In genomic region chr13:58434943-58435342, GRCh38 we compare ENCODE assay signal across 14 cellular contexts.
A peak's percentile ranks its signal among the peaks of the same experiment; 100 is the strongest.
DNase-seq lines count a peak whose midpoint lies in the region; ATAC-seq and TF ChIP-seq lines count a peak whose summit lies in the region.
"Had no signal": no experiment of that assay in that cellular context is flagged by ENCODE, and none has a peak within 500 bp of the region (broad histone marks: within the 10 kb centered on the region; RNA-seq: fewer than 3 reads in every experiment).

No MANE protein-coding gene starts in this region.

- H3K18ac ChIP-seq in neuronal stem cell (ENCODE audit: low read length), result no peak overlapping the region

- intact Hi-C loops in left ventricle myocardium superior (cut with micrococcal nuclease), result no loop called here
- intact Hi-C loops in right cardiac atrium (cut with DNase I), result no loop called here
- intact Hi-C loops in breast epithelium (cut with DNase I; ENCODE audit: low total_unique reads), result no loop called here

- H3K9ac ChIP-seq in neuronal stem cell (ENCODE audit: low read depth, low read length, poor library complexity), result no peak overlapping the region

- WGBS in right cardiac atrium, result 85% methylated on average over 4 of the region's 4 CpGs
- WGBS in neuronal stem cell (ENCODE audit: extremely low coverage in 2 of 2, insufficient read length in 2 of 2, insufficient replicate concordance in 1 of 2), 2 donors, result no CpG with 5 or more reads among the region's 4 CpGs

- H3K36me3 ChIP-seq in neuronal stem cell (replicated peaks in 1 of 2; ENCODE audit: control insufficient read depth in 2 of 2, insufficient read depth in 2 of 2, low read length in 2 of 2) (no peaks in the 10 kb centered on the region), breast epithelium (no peaks in the 10 kb centered on the region)

- no peak overlapping the region for H4K91ac ChIP-seq in neuronal stem cell (ENCODE audit: low read depth, low read length, poor library complexity)

- peak overlapping the region; percentile 85 for H2AFZ ChIP-seq in neuronal stem cell (ENCODE audit: low read length)

- DNase-seq in left ventricle myocardium superior (no peak), right cardiac atrium (no peak), ecto neural progenitor cell (ENCODE audit: low spot score) (peak; percentile 55), islet precursor cell (peak; percentile 80), neuronal stem cell (ENCODE audit: low spot score) (no peak), breast epithelium (ENCODE audit: low spot score in 2 of 2) (no peak), chondrocyte (ENCODE audit: low spot score) (no peak)
- DNase-seq: Caco-2; CD8-positive, alpha-beta memory T cell; DND-41; GF-D8; H7 had no signal

- H3K23ac ChIP-seq in neuronal stem cell (ENCODE audit: low read depth, low read length, poor library complexity), result no peak overlapping the region

- no peak overlapping the region for H2BK15ac ChIP-seq in neuronal stem cell (ENCODE audit: low read length)

- no peak overlapping the region for H3K4me2 ChIP-seq in neuronal stem cell (ENCODE audit: insufficient read depth, low read length, poor library complexity, severe bottlenecking)

- H4K8ac ChIP-seq in neuronal stem cell (ENCODE audit: low read depth, low read length), result no peak overlapping the region

- TF ChIP-seq POLR2A in breast epithelium (IDR thresholded peaks at IDR 0.05), result no peak

- peak; percentile 15 for ATAC-seq in left ventricle myocardium superior
- ATAC-seq in right cardiac atrium, result no peak
- ATAC-seq in HG03159 (IDR thresholded peaks at IDR 0.05; ENCODE audit: unreplicated experiment), result no peak

- H3K4ac ChIP-seq in neuronal stem cell (ENCODE audit: low read length), result no peak overlapping the region

- H3K27ac ChIP-seq in right cardiac atrium (ENCODE audit: low read length) (no peak overlapping the region), neuronal stem cell (replicated peaks; ENCODE audit: low read length) (no peak overlapping the region), breast epithelium (no peak overlapping the region)
- H3K27ac ChIP-seq: 22Rv1 had no signal

- no peak overlapping the region for H3K27ac Mint-ChIP-seq in chondrocyte (ENCODE audit: unreplicated experiment)
- H3K27ac Mint-ChIP-seq: CD8-positive, alpha-beta memory T cell had no signal

- H3K79me1 ChIP-seq in neuronal stem cell (ENCODE audit: low read depth, low read length), result no peaks in the 10 kb centered on the region

- no peak overlapping the region for H2BK120ac ChIP-seq in neuronal stem cell (ENCODE audit: low read depth, low read length)

- no peak overlapping the region for H2BK5ac ChIP-seq in neuronal stem cell (ENCODE audit: low read length)

- H3K4me3 ChIP-seq in right cardiac atrium (ENCODE audit: low read length) (no peak overlapping the region), neuronal stem cell (ENCODE audit: low read length in 2 of 2) (no peak overlapping the region), breast epithelium (no peak overlapping the region)

- H2BK12ac ChIP-seq in neuronal stem cell (ENCODE audit: low read length), result no peak overlapping the region

- no peaks in the 10 kb centered on the region for H3K27me3 ChIP-seq in right cardiac atrium (ENCODE audit: control insufficient read depth, insufficient read depth)
- H3K27me3 ChIP-seq in neuronal stem cell (ENCODE audit: control insufficient read depth in 3 of 3, insufficient read depth in 3 of 3, low read depth in 1 of 3, low read length in 3 of 3), result no peaks in the 10 kb centered on the region
- no peaks in the 10 kb centered on the region for H3K27me3 ChIP-seq in breast epithelium

- H3K4me1 ChIP-seq in right cardiac atrium (ENCODE audit: control insufficient read depth, insufficient read depth, low read length) (no peaks in the 10 kb centered on the region), neuronal stem cell (ENCODE audit: control insufficient read depth in 2 of 2, insufficient read depth in 1 of 2, low read depth in 1 of 2, low read length in 2 of 2) (no peaks in the 10 kb centered on the region), breast epithelium (no peaks in the 10 kb centered on the region)
- H3K4me1 ChIP-seq: Caco-2 had no signal

- H3K4me3 Mint-ChIP-seq in chondrocyte (ENCODE audit: unreplicated experiment), result no peak overlapping the region
- H3K4me3 Mint-ChIP-seq: CD8-positive, alpha-beta memory T cell had no signal

- no peak for TF ChIP-seq CTCF in breast epithelium (IDR thresholded peaks at IDR 0.05)
- TF ChIP-seq CTCF in chondrocyte (IDR thresholded peaks at IDR 0.05), result no peak

- no peaks in the 10 kb centered on the region for H3K36me3 Mint-ChIP-seq in chondrocyte (ENCODE audit: low read depth)
- H3K36me3 Mint-ChIP-seq: CD8-positive, alpha-beta memory T cell had no signal

- H3K4me1 Mint-ChIP-seq in chondrocyte (ENCODE audit: low read depth), result no peaks in the 10 kb centered on the region
- H3K4me1 Mint-ChIP-seq: CD8-positive, alpha-beta memory T cell had no signal

- no peak overlapping the region for H3K14ac ChIP-seq in neuronal stem cell (ENCODE audit: low read length)

- no peaks in the 10 kb centered on the region for H3K9me3 ChIP-seq in right cardiac atrium (ENCODE audit: control insufficient read depth, low read length)
- peaks cover 0 to 8% of the 10 kb centered on the region in 2 donors for H3K9me3 ChIP-seq in neuronal stem cell (replicated peaks in 1 of 2; ENCODE audit: control insufficient read depth in 2 of 2, insufficient read depth in 1 of 2, low read depth in 1 of 2, low read length in 2 of 2)
- no peaks in the 10 kb centered on the region for H3K9me3 ChIP-seq in breast epithelium

- H3K9me3 Mint-ChIP-seq in chondrocyte (ENCODE audit: low read depth), result peaks cover 8% of the 10 kb centered on the region

- H2AK5ac ChIP-seq in neuronal stem cell (ENCODE audit: low read depth, low read length), result no peak overlapping the region

- H3K27me3 Mint-ChIP-seq in chondrocyte (ENCODE audit: low read depth), result no peaks in the 10 kb centered on the region
- H3K27me3 Mint-ChIP-seq: CD8-positive, alpha-beta memory T cell had no signal

Comparison
In these comparisons a context has a peak if more than half of its experiments do, and no peak if none do; other contexts are left out.
1. DNase-seq: peak in ecto neural progenitor cell (single experiment) and islet precursor cell (single experiment); none in left ventricle myocardium superior (single experiment), right cardiac atrium (0 of 3), neuronal stem cell (single experiment), breast epithelium (0 of 2) and chondrocyte (single experiment).